Comparison of ENCODE assay signal across 10 cellular contexts in the genomic region with DNA sequence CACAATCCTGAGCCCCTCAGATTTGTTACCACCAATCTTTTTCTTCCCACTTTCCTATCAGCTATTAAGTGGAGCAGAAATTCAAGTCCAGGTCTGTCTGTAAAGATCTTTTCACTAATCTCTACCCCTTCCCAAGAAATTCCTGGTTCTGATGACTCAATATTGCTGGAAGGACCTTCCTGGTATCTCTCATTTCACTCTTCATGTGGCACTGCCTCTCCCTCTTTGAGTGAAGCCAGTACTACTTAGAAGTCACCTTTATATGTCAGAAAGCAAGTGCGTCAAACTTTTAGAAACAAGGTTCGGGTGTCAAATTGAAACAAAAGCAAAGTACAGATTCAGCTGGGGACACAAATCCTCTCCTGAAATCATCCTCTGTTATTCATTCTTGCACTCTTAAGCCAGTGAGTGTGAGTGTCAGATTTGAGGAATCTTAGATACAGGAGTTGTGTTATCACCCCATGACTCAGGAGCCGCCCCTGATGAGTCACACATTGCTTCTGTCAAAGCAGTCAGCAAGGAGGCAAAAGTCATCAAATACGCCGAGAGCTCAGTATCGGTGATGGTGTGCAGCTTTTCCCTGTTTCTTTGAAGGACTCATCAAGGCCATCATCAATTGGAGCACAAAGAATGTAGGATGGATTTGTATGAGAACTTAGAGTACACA.
A peak's percentile ranks its signal among the peaks of the same experiment; 100 is the strongest.
DNase-seq lines count a peak whose midpoint lies in the region; TF ChIP-seq lines count a peak whose summit lies in the region.
"Had no signal": no experiment of that assay in that cellular context is flagged by ENCODE, and none has a peak within 500 bp of the region (broad histone marks: within the 10 kb centered on the region; RNA-seq: fewer than 3 reads in every experiment).

No MANE protein-coding gene starts in this region.

- H3K4me1 Mint-ChIP-seq in CD14-positive monocyte, result no peaks in the 10 kb centered on the region

- H3K27ac Mint-ChIP-seq in CD14-positive monocyte, result peak overlapping the region in 1 of 7 donors; percentile 61

- no peaks in the 10 kb centered on the region for H3K27me3 ChIP-seq in ascending aorta

- peaks cover 0 to 3% of the 10 kb centered on the region in 2 donors for H3K4me1 ChIP-seq in ascending aorta

- TF ChIP-seq CTCF in CD14-positive monocyte (IDR thresholded peaks at IDR 0.05) (no peak), ascending aorta (IDR thresholded peaks at IDR 0.05) (no peak)

- H3K27ac ChIP-seq in ascending aorta, result no peak overlapping the region

- no peak overlapping the region for H3K4me3 ChIP-seq in ascending aorta

- no peaks in the 10 kb centered on the region for H3K9me3 ChIP-seq in ascending aorta

- H3K36me3 Mint-ChIP-seq in CD14-positive monocyte, result no peaks in the 10 kb centered on the region

- intact Hi-C loops in CD14-positive monocyte (cut with micrococcal nuclease) (no loop called here), ascending aorta (cut with DNase I) (no loop called here)

- H3K27me3 Mint-ChIP-seq in CD14-positive monocyte (ENCODE audit: low read depth in 3 of 3), result peaks cover 0 to 2% (median 0%) of the 10 kb centered on the region in 3 donors

- DNase-seq in AG08395 (ENCODE audit: low spot score) (peak; percentile 4), HS-27A (ENCODE audit: low read depth) (peak; percentile 59), amniotic epithelial cell (ENCODE audit: low read depth) (peak; percentile 91), iPS-NIHi7 (ENCODE audit: extremely low spot score) (peak; percentile 55), superior temporal gyrus (ENCODE audit: extremely low spot score) (no peak), hippocampal formation (lab: John Stamatoyannopoulos, UW) (no peak), CD14-positive monocyte (ENCODE audit: low spot score) (no peak), ascending aorta (ENCODE audit: low spot score in 2 of 2) (no peak)
- DNase-seq: DMS153, posterior cingulate gyrus had no signal

- no peaks in the 10 kb centered on the region for H3K36me3 ChIP-seq in ascending aorta

- H3K4me3 Mint-ChIP-seq in CD14-positive monocyte, result no peak overlapping the region

- H3K9me3 Mint-ChIP-seq in CD14-positive monocyte, result peaks cover 0 to 7% (median 3%) of the 10 kb centered on the region in 7 donors

Comparison
In these comparisons a context has a peak if more than half of its experiments do, and no peak if none do; other contexts are left out.
1. DNase-seq: peak in AG08395 (single experiment), HS-27A (single experiment), amniotic epithelial cell (single experiment) and iPS-NIHi7 (single experiment); none in superior temporal gyrus (single experiment), hippocampal formation (0 of 2), CD14-positive monocyte (single experiment) and ascending aorta (0 of 2).